ENCODE assay signal across 28 cellular contexts in genomic region chr1:98251497-98251896, GRCh38.
"Had no signal": no experiment of that assay in that cellular context is flagged by ENCODE, and none has a peak within 500 bp of the region (broad histone marks: within the 10 kb centered on the region; RNA-seq: fewer than 3 reads in every experiment).

No MANE protein-coding gene starts in this region.

- H3K27ac ChIP-seq: breast epithelium, parathyroid adenoma, psoas muscle, upper lobe of left lung, vagina had no signal

- H3K4me3 ChIP-seq: breast epithelium, psoas muscle, smooth muscle cell, upper lobe of left lung, vagina had no signal

- H3K4me1 ChIP-seq: breast epithelium, parathyroid adenoma, psoas muscle, upper lobe of left lung, vagina had no signal

- H3K27me3 ChIP-seq: breast epithelium, upper lobe of left lung, vagina had no signal

- DNase-seq: activated CD4-positive, alpha-beta memory T cell treated with anti-CD3 and anti-CD28 coated beads, Interleukin-2, amount 10 ng/mL, durations not matched to agents 7 days and 5 days; activated CD4-positive, alpha-beta T cell treated with anti-CD3 and anti-CD28 coated beads for 1 hour; activated CD4-positive, alpha-beta T cell treated with anti-CD3 and anti-CD28 coated beads, Interleukin-2, amount 10 ng/mL, durations not matched to agents 7 days and 5 days; activated CD8-positive, alpha-beta memory T cell treated with anti-CD3 and anti-CD28 coated beads, Interleukin-2, amount 50 U/mL, for 48 hours; activated naive CD8-positive, alpha-beta T cell treated with anti-CD3 and anti-CD28 coated beads, Interleukin-2, amount 50 U/mL, for 24 hours; activated T-cell treated with anti-CD3 and anti-CD28 coated beads, Interleukin-2, amount 50 U/mL, for 24 hours; amygdala; effector CD8-positive, alpha-beta T cell; head of caudate nucleus; hypothalamus; immature natural killer cell; kidney; naive thymus-derived CD8-positive, alpha-beta T cell; occipital lobe; psoas muscle; stimulated activated CD4-positive, alpha-beta T cell treated with anti-CD3 and anti-CD28 coated beads, Interleukin-1b, Interleukin-23, amount 100 ng/mL, for 48 hours; stimulated activated CD4-positive, alpha-beta T cell treated with anti-CD3 and anti-CD28 coated beads, Interleukin-4, amount 100 ng/mL, for 4 hours; stimulated activated CD8-positive, alpha-beta memory T cell treated with anti-CD3 and anti-CD28 coated beads, Interleukin-4, amount 100 ng/mL, for 48 hours; stimulated activated naive CD8-positive, alpha-beta T cell treated with anti-CD3 and anti-CD28 coated beads, Interleukin-15, amount 100 ng/mL, for 72 hours; substantia nigra; T-helper 17 cell; T1000; upper lobe of left lung had no signal

- ATAC-seq: activated naive CD8-positive, alpha-beta T cell treated with anti-CD3 and anti-CD28 coated beads, Interleukin-2, amount 50 U/mL, for 24 hours; naive thymus-derived CD8-positive, alpha-beta T cell; psoas muscle; stimulated activated memory B cell treated with anti-CD40 and anti-IgM and Interleukin-4, amounts not matched to agents 10 μg/mL and 1 μg/mL and 100 μg/mL, for 72 hours; stimulated activated naive CD8-positive, alpha-beta T cell treated with anti-CD3 and anti-CD28 coated beads, Interleukin-15, amount 100 ng/mL, for 72 hours; T-helper 17 cell had no signal

- H3K9me3 ChIP-seq: psoas muscle, upper lobe of left lung, vagina had no signal

- H3K36me3 ChIP-seq: breast epithelium, upper lobe of left lung, vagina had no signal
